In the genomic region with DNA sequence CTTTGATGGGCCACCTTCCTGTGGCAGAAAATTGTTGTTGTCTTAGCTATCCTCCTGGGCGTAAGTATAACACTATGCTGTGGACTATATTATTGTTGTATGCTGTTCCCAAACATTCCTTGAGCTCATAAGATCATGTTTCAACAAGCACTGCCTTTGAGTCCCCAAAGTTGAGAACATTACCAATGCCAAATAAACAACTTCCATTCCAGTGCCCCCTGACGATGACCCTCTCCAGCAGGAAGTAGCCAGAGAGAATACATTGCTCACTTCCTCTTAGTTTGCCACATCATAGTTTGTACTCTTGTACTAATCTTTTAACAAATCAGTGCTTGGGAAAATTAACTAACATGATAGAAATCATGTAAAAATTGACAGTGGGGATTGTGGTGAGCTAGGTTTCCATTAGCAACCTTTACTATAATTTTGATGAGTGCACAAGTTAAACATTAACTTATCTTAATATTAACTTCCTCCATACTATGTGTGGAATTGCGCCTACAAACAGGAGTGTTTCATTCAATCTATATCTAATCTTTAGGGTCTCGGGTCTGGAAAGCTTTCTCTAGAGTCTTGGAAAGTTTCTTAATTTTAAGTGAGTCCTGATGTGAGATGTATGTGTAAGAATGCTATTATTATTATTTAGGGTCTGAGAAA, we compare ENCODE assay signal across 27 cellular contexts. TPM values are rescaled to one million over a fixed set of nuclear protein-coding genes. Genes with fewer than 3 reads are reported as not detected.
DNase-seq lines count a peak whose midpoint lies in the region; ATAC-seq, FAIRE-seq and TF ChIP-seq lines count a peak whose summit lies in the region.
"Had no signal": no experiment of that assay in that cellular context is flagged by ENCODE, and none has a peak within 500 bp of the region (broad histone marks: within the 10 kb centered on the region; RNA-seq: fewer than 3 reads in every experiment).

No MANE protein-coding gene starts in this region.

- H3K36me3 ChIP-seq in SK-N-SH (replicated peaks in 1 of 2; ENCODE audit: control insufficient read depth in 1 of 2, insufficient read depth in 2 of 2, low read length in 1 of 2) (no peaks in the 10 kb centered on the region), PC-3 (ENCODE audit: low read depth, low read length) (no peaks in the 10 kb centered on the region), H1 (ENCODE audit: control insufficient read depth in 2 of 4, insufficient read depth in 4 of 4, low read length in 3 of 4) (no peaks in the 10 kb centered on the region), neuronal stem cell (replicated peaks in 1 of 2; ENCODE audit: control insufficient read depth in 2 of 2, insufficient read depth in 2 of 2, low read length in 2 of 2) (no peaks in the 10 kb centered on the region)
- H3K36me3 ChIP-seq: esophagus squamous epithelium, sigmoid colon, upper lobe of left lung had no signal

- H3K4me3 Mint-ChIP-seq in activated naive CD4-positive, alpha-beta T cell treated with anti-CD3 and anti-CD28 coated beads, Interleukin-2, amount 10 ng/mL, durations not matched to agents 7 days and 5 days, result no peak overlapping the region
- H3K4me3 Mint-ChIP-seq: activated CD4-positive, alpha-beta T cell treated with anti-CD3 and anti-CD28 coated beads, Interleukin-2, amount 10 ng/mL, durations not matched to agents 24 days and 14 days; stimulated activated naive B cell treated with anti-CD40 and anti-IgM and Interleukin-4, amounts not matched to agents 10 μg/mL and 1 μg/mL and 100 μg/mL, for 72 hours; T-helper 17 cell had no signal

- no peak for ATAC-seq in SK-N-SH treated with all-trans-retinoic acid at 6 μM for 48 hours
- 0 out of 2 replicates have a peak, but pooled peaks have one; percentile 20 for ATAC-seq in PC-3
- no peak for ATAC-seq in HG03196 (IDR thresholded peaks at IDR 0.05; ENCODE audit: unreplicated experiment)
- ATAC-seq: body of pancreas; left cardiac atrium; stimulated activated naive B cell treated with anti-CD40 and anti-IgM and Interleukin-4, amounts not matched to agents 10 μg/mL and 1 μg/mL and 100 μg/mL, for 72 hours; T-helper 17 cell had no signal

- H3K79me2 ChIP-seq in SK-N-SH (ENCODE audit: insufficient read depth) (no peaks in the 10 kb centered on the region), PC-3 (ENCODE audit: low read length) (no peaks in the 10 kb centered on the region), H1 (ENCODE audit: control insufficient read depth in 1 of 2, insufficient read depth in 2 of 2, low read length in 2 of 2) (no peaks in the 10 kb centered on the region)

- POLR2A ChIA-PET in SK-N-SH (lab: Yijun Ruan, JAX), result no interaction called here
- POLR2A ChIA-PET in PC-3 (lab: Charles Lee; ENCODE audit: unreplicated experiment), result no interaction called here
- POLR2A ChIA-PET in H1 (lab: Charles Lee; ENCODE audit: partially characterized antibody), result interaction anchor here (0.6 kb wide), 1 partner anchor 15 kb away, joined by 4 read pairs; no protein-coding TSS in a partner anchor

- 40% methylated on average over 4 of the region's 4 CpGs for WGBS in SK-N-SH (ENCODE audit: low lambda C conversion rate)
- WGBS in H1 (ENCODE audit: extremely low coverage in 1 of 2, insufficient coverage in 1 of 2, insufficient read length in 1 of 2, insufficient replicate concordance in 2 of 2, low coverage in 1 of 2, low lambda C conversion rate in 2 of 2, missing lambda C conversion rate in 1 of 2), 2 experiments, result 89% methylated on average over 4 of the region's 4 CpGs; no CpG with 5 or more reads in 1 of the 2 experiments
- no CpG with 5 or more reads among the region's 4 CpGs for WGBS in neuronal stem cell (ENCODE audit: extremely low coverage in 2 of 2, insufficient read length in 2 of 2, insufficient replicate concordance in 1 of 2), 2 donors

- no peaks in the 10 kb centered on the region for H3K27me3 Mint-ChIP-seq in activated naive CD4-positive, alpha-beta T cell treated with anti-CD3 and anti-CD28 coated beads, Interleukin-2, amount 10 ng/mL, durations not matched to agents 7 days and 5 days

- no peak for TF ChIP-seq EP300 in SK-N-SH (IDR thresholded peaks at IDR 0.05; ENCODE audit: borderline replicate concordance in 1 of 2, low read depth in 1 of 2, low read length in 1 of 2)
- TF ChIP-seq EP300 in H1 (IDR thresholded peaks at IDR 0.05; ENCODE audit: borderline replicate concordance in 1 of 2, low read depth in 2 of 2, low read length in 2 of 2), result no peak

- H2BK20ac ChIP-seq in H1 (ENCODE audit: low read length), result no peak overlapping the region

- no peaks in the 10 kb centered on the region for H3K9me3 ChIP-seq in SK-N-SH
- no peaks in the 10 kb centered on the region for H3K9me3 ChIP-seq in PC-3 (ENCODE audit: low read length)
- no peaks in the 10 kb centered on the region for H3K9me3 ChIP-seq in H1 (ENCODE audit: insufficient read depth in 2 of 2, low read depth in 1 of 2, low read length in 1 of 2)
- no peaks in the 10 kb centered on the region for H3K9me3 ChIP-seq in neuronal stem cell (replicated peaks in 1 of 2; ENCODE audit: control insufficient read depth in 2 of 2, insufficient read depth in 1 of 2, low read depth in 1 of 2, low read length in 2 of 2)
- H3K9me3 ChIP-seq: body of pancreas, Caco-2, esophagus squamous epithelium, sigmoid colon, upper lobe of left lung had no signal

- H2AFZ ChIP-seq in SK-N-SH (ENCODE audit: low read depth) (0 out of 2 replicates have a peak overlapping the region, but pooled peaks have one; percentile 2), PC-3 (ENCODE audit: low read length) (peak overlapping the region; percentile 58; the same call in 1 of the 2 replicates), H1 (ENCODE audit: low read length) (0 out of 2 replicates have a peak overlapping the region, but pooled peaks have one; percentile 67), neuronal stem cell (ENCODE audit: low read length) (peak overlapping the region; percentile 32)

- H2BK15ac ChIP-seq in H1 (ENCODE audit: low read length) (no peak overlapping the region), neuronal stem cell (ENCODE audit: low read length) (no peak overlapping the region)

- no peak overlapping the region for H3K9ac ChIP-seq in SK-N-SH
- no peak overlapping the region for H3K9ac ChIP-seq in PC-3 (ENCODE audit: low read length)
- H3K9ac ChIP-seq in H1 (replicated peaks in 1 of 4; ENCODE audit: extremely low read depth in 1 of 4, low read depth in 3 of 4, low read length in 3 of 4), result no peak overlapping the region
- H3K9ac ChIP-seq in neuronal stem cell (ENCODE audit: low read depth, low read length, poor library complexity), result no peak overlapping the region

- H2AK5ac ChIP-seq in H1 (ENCODE audit: low read depth, low read length) (no peak overlapping the region), neuronal stem cell (ENCODE audit: low read depth, low read length) (no peak overlapping the region)

- TF ChIP-seq CTCF in SK-N-SH (IDR thresholded peaks at IDR 0.05) (no peak), PC-3 (conservative IDR thresholded peaks at IDR 0.05; ENCODE audit: low read depth, low read length) (no peak), H1 (IDR thresholded peaks at IDR 0.05; ENCODE audit: control extremely low read depth in 1 of 3, insufficient read depth in 1 of 3, low read depth in 1 of 3, low read length in 3 of 3) (no peak)

- H3K4me3 ChIP-seq in SK-N-SH (ENCODE audit: low read depth in 2 of 2, low read length in 1 of 2) (no peak overlapping the region), PC-3 (ENCODE audit: low read length) (no peak overlapping the region), H1 (ENCODE audit: extremely low read depth in 1 of 4, insufficient read depth in 2 of 4, low read depth in 3 of 4, low read length in 4 of 4) (no peak overlapping the region), neuronal stem cell (ENCODE audit: low read length in 2 of 2) (no peak overlapping the region)
- H3K4me3 ChIP-seq: body of pancreas, esophagus squamous epithelium, sigmoid colon, upper lobe of left lung had no signal

- no peaks in the 10 kb centered on the region for H3K4me1 Mint-ChIP-seq in activated naive CD4-positive, alpha-beta T cell treated with anti-CD3 and anti-CD28 coated beads, Interleukin-2, amount 10 ng/mL, durations not matched to agents 7 days and 5 days

- no peak for FAIRE-seq in H1 (lab: Jason Lieb, UNC)
- FAIRE-seq: frontal cortex had no signal

- H4K20me1 ChIP-seq in SK-N-SH (ENCODE audit: insufficient read depth) (no peaks in the 10 kb centered on the region), PC-3 (ENCODE audit: low read length) (no peaks in the 10 kb centered on the region), H1 (replicated peaks in 1 of 2; ENCODE audit: control insufficient read depth in 1 of 2, insufficient read depth in 2 of 2, low read length in 2 of 2) (no peaks in the 10 kb centered on the region)

- H3K79me1 ChIP-seq in H1 (ENCODE audit: low read depth, low read length) (no peaks in the 10 kb centered on the region), neuronal stem cell (ENCODE audit: low read depth, low read length) (no peaks in the 10 kb centered on the region)

- H4K8ac ChIP-seq in H1 (ENCODE audit: extremely low read depth, insufficient read depth, low read length) (no peak overlapping the region), neuronal stem cell (ENCODE audit: low read depth, low read length) (no peak overlapping the region)

- H2BK120ac ChIP-seq in H1 (replicated peaks; ENCODE audit: low read depth, low read length), result no peak overlapping the region
- H2BK120ac ChIP-seq in neuronal stem cell (ENCODE audit: low read depth, low read length), result no peak overlapping the region

- no peak overlapping the region for H3K23ac ChIP-seq in H1 (ENCODE audit: insufficient read length)
- no peak overlapping the region for H3K23ac ChIP-seq in neuronal stem cell (ENCODE audit: low read depth, low read length, poor library complexity)

- no peak overlapping the region for H2BK12ac ChIP-seq in H1 (ENCODE audit: low read depth, low read length)
- H2BK12ac ChIP-seq in neuronal stem cell (ENCODE audit: low read length), result no peak overlapping the region

- DNase-seq in SK-N-SH (no peak), PC-3 (peak; percentile 47), H1 (ENCODE audit: low read depth in 1 of 2, low spot score in 2 of 2) (no peak), neuronal stem cell (ENCODE audit: low spot score) (no peak)
- DNase-seq in activated naive CD4-positive, alpha-beta T cell treated with anti-CD3 and anti-CD28 coated beads, Interleukin-2, amount 10 ng/mL, durations not matched to agents 7 days and 5 days, result no peak
- DNase-seq in activated CD4-positive, CD25-positive, alpha-beta regulatory T cell (lab: John Stamatoyannopoulos, UW), result no peak
- DNase-seq: ACHN; activated CD4-positive, alpha-beta T cell treated with anti-CD3 and anti-CD28 coated beads, Interleukin-2, amount 10 ng/mL, durations not matched to agents 24 days and 14 days; activated gamma-delta T cell treated with Interleukin-2 at 50 U/mL for 16 hours; activated T-cell treated with anti-CD3 and anti-CD28 coated beads, Interleukin-2, amount 50 U/mL, for 1 hour; body of pancreas; Caco-2; effector CD8-positive, alpha-beta T cell; esophagus squamous epithelium; left cardiac atrium; mesenchymal stem cell; NCI-H1092 treated with DMSO at 0.1 percent for 48 hours; NCI-H187; NCI-H526; sigmoid colon; stimulated activated naive B cell treated with anti-CD40 and anti-IgM and Interleukin-4, amounts not matched to agents 10 μg/mL and 1 μg/mL and 100 μg/mL, for 72 hours; T-helper 17 cell; upper lobe of left lung had no signal

- no peak overlapping the region for H3K18ac ChIP-seq in H1 (ENCODE audit: extremely low read depth, low read length)
- no peak overlapping the region for H3K18ac ChIP-seq in neuronal stem cell (ENCODE audit: low read length)

- no peaks in the 10 kb centered on the region for H3K36me3 Mint-ChIP-seq in activated naive CD4-positive, alpha-beta T cell treated with anti-CD3 and anti-CD28 coated beads, Interleukin-2, amount 10 ng/mL, durations not matched to agents 7 days and 5 days
- H3K36me3 Mint-ChIP-seq: stimulated activated naive B cell treated with anti-CD40 and anti-IgM and Interleukin-4, amounts not matched to agents 10 μg/mL and 1 μg/mL and 100 μg/mL, for 72 hours had no signal

- no peak overlapping the region for H4K5ac ChIP-seq in H1 (ENCODE audit: insufficient read length, low read depth, low read length)

- H3K56ac ChIP-seq in H1 (replicated peaks; ENCODE audit: insufficient read length, low read depth, low read length), result no peak overlapping the region

- H3K14ac ChIP-seq in H1 (ENCODE audit: insufficient read length) (no peak overlapping the region), neuronal stem cell (ENCODE audit: low read length) (no peak overlapping the region)

- intact Hi-C loops in PC-3 (cut with micrococcal nuclease), result no loop called here

- no peaks in the 10 kb centered on the region for H3F3A ChIP-seq in SK-N-SH (replicated peaks; ENCODE audit: insufficient read depth)
- H3F3A ChIP-seq in PC-3 (ENCODE audit: low read length, unreplicated experiment), result no peaks in the 10 kb centered on the region

- H3K23me2 ChIP-seq in H1 (ENCODE audit: low read depth, low read length), result no peaks in the 10 kb centered on the region

- no peak for TF ChIP-seq RAD21 in SK-N-SH (IDR thresholded peaks at IDR 0.05; ENCODE audit: low read length)
- no peak for TF ChIP-seq RAD21 in H1 (IDR thresholded peaks at IDR 0.05 in 1 of 2, conservative IDR thresholded peaks at IDR 0.05 in 1 of 2; ENCODE audit: low read depth in 2 of 2, low read length in 2 of 2)

- H3K4me2 ChIP-seq in SK-N-SH, result no peak overlapping the region
- peak overlapping the region; percentile 36 for H3K4me2 ChIP-seq in PC-3 (ENCODE audit: low read length)
- no peak overlapping the region for H3K4me2 ChIP-seq in H1 (ENCODE audit: insufficient read depth in 1 of 2, low read depth in 2 of 2, low read length in 2 of 2)
- no peak overlapping the region for H3K4me2 ChIP-seq in neuronal stem cell (ENCODE audit: insufficient read depth, low read length, poor library complexity, severe bottlenecking)

- CTCF ChIA-PET in SK-N-SH (lab: Yijun Ruan, JAX) (no interaction called here), PC-3 (lab: Charles Lee) (no interaction called here), H1 (lab: Charles Lee; ENCODE audit: partially characterized antibody) (interaction anchor here (1.0 to 1.2 kb wide), 2 partner anchors 77 to 129 kb away, joined by 3 read pairs; no protein-coding TSS in a partner anchor)
- CTCF ChIA-PET in activated naive CD4-positive, alpha-beta T cell treated with anti-CD3 and anti-CD28 coated beads, Interleukin-2, amount 10 ng/mL, durations not matched to agents 7 days and 5 days (lab: Charles Lee), result interaction anchor here (0.8 kb wide), 1 partner anchor 97 kb away, joined by 4 read pairs; no protein-coding TSS in a partner anchor

- H3K27me3 ChIP-seq in SK-N-SH (ENCODE audit: insufficient read depth), result no peaks in the 10 kb centered on the region
- H3K27me3 ChIP-seq in PC-3 (ENCODE audit: low read length), result no peaks in the 10 kb centered on the region
- no peaks in the 10 kb centered on the region for H3K27me3 ChIP-seq in H1 (replicated peaks in 1 of 4; ENCODE audit: control insufficient read depth in 3 of 4, extremely low read depth in 1 of 4, insufficient read depth in 3 of 4, low read length in 3 of 4)
- peaks cover 0 to 11% (median 0%) of the 10 kb centered on the region in 3 experiments for H3K27me3 ChIP-seq in neuronal stem cell (ENCODE audit: control insufficient read depth in 3 of 3, insufficient read depth in 3 of 3, low read depth in 1 of 3, low read length in 3 of 3)
- H3K27me3 ChIP-seq: body of pancreas, esophagus squamous epithelium, sigmoid colon, upper lobe of left lung had no signal

- H2BK5ac ChIP-seq in H1 (ENCODE audit: low read depth, low read length) (no peak overlapping the region), neuronal stem cell (ENCODE audit: low read length) (no peak overlapping the region)

- H4K91ac ChIP-seq in H1 (replicated peaks; ENCODE audit: insufficient read length, low read length) (no peak overlapping the region), neuronal stem cell (ENCODE audit: low read depth, low read length, poor library complexity) (no peak overlapping the region)

- H3K27ac ChIP-seq in SK-N-SH (ENCODE audit: low read depth in 2 of 2, low read length in 1 of 2) (no peak overlapping the region), PC-3 (ENCODE audit: low read length) (peak overlapping the region; percentile 45), H1 (ENCODE audit: low read depth, low read length) (no peak overlapping the region), neuronal stem cell (replicated peaks; ENCODE audit: low read length) (no peak overlapping the region)
- H3K27ac ChIP-seq: body of pancreas, esophagus squamous epithelium, sigmoid colon, upper lobe of left lung, VCaP had no signal

- H3K4me1 ChIP-seq in SK-N-SH (ENCODE audit: control insufficient read depth in 1 of 2, insufficient read depth in 2 of 2, low read depth in 1 of 2, low read length in 1 of 2) (no peaks in the 10 kb centered on the region), PC-3 (ENCODE audit: insufficient read depth, low read length) (peaks cover 13% of the 10 kb centered on the region), H1 (replicated peaks in 1 of 4; ENCODE audit: control insufficient read depth in 3 of 4, insufficient read depth in 4 of 4, low read length in 3 of 4) (peaks cover 0 to 4% (median 1%) of the 10 kb centered on the region in 4 experiments; a peak in 2 of 7 replicates), neuronal stem cell (ENCODE audit: control insufficient read depth in 2 of 2, insufficient read depth in 1 of 2, low read depth in 1 of 2, low read length in 2 of 2) (no peaks in the 10 kb centered on the region)
- H3K4me1 ChIP-seq: esophagus squamous epithelium, sigmoid colon had no signal

- no peaks in the 10 kb centered on the region for H3K9me2 ChIP-seq in SK-N-SH
- no peaks in the 10 kb centered on the region for H3K9me2 ChIP-seq in PC-3 (replicated peaks; ENCODE audit: low read length)

- H3K9me3 Mint-ChIP-seq in activated naive CD4-positive, alpha-beta T cell treated with anti-CD3 and anti-CD28 coated beads, Interleukin-2, amount 10 ng/mL, durations not matched to agents 7 days and 5 days, result no peaks in the 10 kb centered on the region

- no peak for TF ChIP-seq POLR2A in H1 (IDR thresholded peaks at IDR 0.05; ENCODE audit: control extremely low read depth in 1 of 2, low read depth in 2 of 2, low read length in 2 of 2)

- H3K27ac Mint-ChIP-seq in activated naive CD4-positive, alpha-beta T cell treated with anti-CD3 and anti-CD28 coated beads, Interleukin-2, amount 10 ng/mL, durations not matched to agents 7 days and 5 days, result no peak overlapping the region
- H3K27ac Mint-ChIP-seq: activated CD4-positive, alpha-beta T cell treated with anti-CD3 and anti-CD28 coated beads, Interleukin-2, amount 10 ng/mL, durations not matched to agents 24 days and 14 days; stimulated activated naive B cell treated with anti-CD40 and anti-IgM and Interleukin-4, amounts not matched to agents 10 μg/mL and 1 μg/mL and 100 μg/mL, for 72 hours; T-helper 17 cell had no signal

- H3K4ac ChIP-seq in H1 (replicated peaks; ENCODE audit: insufficient read length, low read depth, low read length), result no peak overlapping the region
- H3K4ac ChIP-seq in neuronal stem cell (ENCODE audit: low read length), result no peak overlapping the region

- no TSS peak for BruUV-seq in PC-3 (replicated peaks; lab: Mats Ljungman, UMichigan)

RNA-seq across cellular contexts. Expression of gene DHX15, which starts 20.3 kb away (rescaled TPM):
- 63.3 and 81.9 TPM in 2 replicates for polyA plus RNA-seq in SK-N-SH (2012; rRNA removed)
- 71.2 and 74.6 TPM in 2 replicates for polyA plus RNA-seq in SK-N-SH (2012; cell fraction: cytosol; rRNA removed)
- polyA plus RNA-seq in SK-N-SH (2012; cell fraction: nucleus; rRNA removed), result 75.7 and 172 TPM in 2 replicates
- 201 and 229 TPM in 2 replicates for total RNA-seq in PC-3 (2014; rRNA removed)
- total RNA-seq in H1 (2021; fragmentation: NEBNext Ultra II Directional; extraction: Animal tissue kit (Norgen Biotek cat#: 25700)), result 264 and 286 TPM in 2 replicates
- polyA plus RNA-seq in H1 (2011; rRNA removed), result 89.2 and 126 TPM in 2 replicates
- polyA plus RNA-seq in H1 (2011; cell fraction: cytosol; rRNA removed), result 164 TPM
- polyA plus RNA-seq in H1 (2011; cell fraction: nucleus; rRNA removed), result 92.2 TPM
- 150 to 255 TPM (median 186 TPM) in 4 replicates for polyA plus RNA-seq in H1 (2012, experiment 1 of 2)
- 15.1 TPM for polyA plus RNA-seq in H1 (2012, experiment 2 of 2)
- polyA plus RNA-seq in H1 (2013, experiment 1 of 2), result 137 TPM
- 129 TPM for polyA plus RNA-seq in H1 (2013, experiment 2 of 2)
- polyA minus RNA-seq in H1 (2011; rRNA and poly(A)+ RNA removed), result 297 and 388 TPM in 2 replicates
- 149 TPM for polyA minus RNA-seq in H1 (2011; cell fraction: cytosol; rRNA and poly(A)+ RNA removed)
- polyA minus RNA-seq in H1 (2011; cell fraction: nucleus; rRNA and poly(A)+ RNA removed), result 463 TPM
- 110 TPM for polyA plus RNA-seq in neuronal stem cell (2013, experiment 1 of 2)
- polyA plus RNA-seq in neuronal stem cell (2013, experiment 2 of 2), result 110 TPM

Comparison
In these comparisons a context has a peak if more than half of its experiments do, and no peak if none do; other contexts are left out.
1. H2AFZ ChIP-seq: peak in every context shown above with its lines; median percentile 67 in H1; 58 in PC-3; 32 in neuronal stem cell; 2 in SK-N-SH.
2. CTCF ChIA-PET loops: an anchor here in H1 (1.0 to 1.2 kb wide) and activated naive CD4-positive, alpha-beta T cell treated with anti-CD3 and anti-CD28 coated beads, Interleukin-2, amount 10 ng/mL, durations not matched to agents 7 days and 5 days (0.8 kb wide); none called in SK-N-SH and PC-3.